In the genomic region with DNA sequence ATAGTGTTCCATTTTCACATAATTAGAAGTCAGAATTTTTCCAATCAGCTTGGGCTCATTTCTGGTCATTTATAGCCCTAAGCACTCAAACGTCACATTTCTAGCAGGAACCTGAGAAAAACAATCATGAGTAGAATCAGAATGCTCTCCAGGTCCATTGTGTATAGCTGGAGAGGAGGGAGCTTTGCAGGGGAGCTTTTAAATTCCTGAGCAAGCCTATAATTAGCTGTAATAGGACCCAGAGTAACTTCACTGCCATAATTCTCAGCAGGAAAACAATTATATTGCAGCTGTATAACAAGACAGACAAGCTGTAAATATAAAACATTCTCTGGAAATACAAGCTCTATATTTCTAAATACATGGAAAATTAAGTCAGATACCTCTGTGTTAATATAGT, we compare ENCODE assay signal across 16 cellular contexts.
DNase-seq lines count a peak whose midpoint lies in the region; ATAC-seq and TF ChIP-seq lines count a peak whose summit lies in the region.
"Had no signal": no experiment of that assay in that cellular context is flagged by ENCODE, and none has a peak within 500 bp of the region (broad histone marks: within the 10 kb centered on the region; RNA-seq: fewer than 3 reads in every experiment).

No MANE protein-coding gene starts in this region.

- BruUV-seq in A673 (replicated peaks; lab: Mats Ljungman, UMichigan), result no TSS peak

- no peak for ATAC-seq in lower lobe of right lung
- ATAC-seq in GM18858 (IDR thresholded peaks at IDR 0.05; ENCODE audit: unreplicated experiment), result no peak
- ATAC-seq: GM12878 had no signal

- intact Hi-C loops in A673 (cut with micrococcal nuclease; ENCODE audit: unreplicated experiment), result no loop called here
- intact Hi-C loops in lower lobe of right lung (cut with DNase I), result no loop called here

- peak; percentile 0 for DNase-seq in A673 (ENCODE audit: low spot score)
- DNase-seq in NCI-H1048 (lab: John Stamatoyannopoulos, UW), result peak; percentile 50
- DNase-seq in NCI-H2081 treated with DMSO at 0.1 percent for 48 hours (lab: John Stamatoyannopoulos, UW), result peak; percentile 92
- DNase-seq in NCI-H82 (lab: John Stamatoyannopoulos, UW), result peak; percentile 59
- DNase-seq in lower lobe of right lung, result no peak
- DNase-seq in activated CD4-positive, alpha-beta T cell treated with anti-CD3 and anti-CD28 coated beads, Interleukin-2, amount 50 U/mL, for 1 hour, result no peak
- DNase-seq in SW480 (ENCODE audit: low spot score), result no peak
- DNase-seq: 8988T, NCI-H187 treated with DMSO at 0.1 percent for 48 hours, NCI-H446 treated with DMSO at 0.1 percent for 48 hours, T-helper 1 cell had no signal

- POLR2A ChIA-PET in A673 (lab: Charles Lee; ENCODE audit: low non-redundant PET), result no interaction called here

- H3K4me1 ChIP-seq in A673 (ENCODE audit: insufficient read depth, low read length, poor library complexity, severe bottlenecking) (no peaks in the 10 kb centered on the region), lower lobe of right lung (no peaks in the 10 kb centered on the region)
- H3K4me1 ChIP-seq: BLaER1 treated with 17β-estradiol and CSF1 and Interleukin-3, amounts not matched to agents 10 nM and 100 nM; HAP-1 had no signal

- no peak for TF ChIP-seq CTCF in A673 (conservative IDR thresholded peaks at IDR 0.05; ENCODE audit: low read depth, low read length)
- no peak for TF ChIP-seq CTCF in lower lobe of right lung (IDR thresholded peaks at IDR 0.05)

- no peaks in the 10 kb centered on the region for H3K9me3 ChIP-seq in A673 (ENCODE audit: low read depth, low read length, poor library complexity, severe bottlenecking)
- no peaks in the 10 kb centered on the region for H3K9me3 ChIP-seq in lower lobe of right lung
- H3K9me3 ChIP-seq: HAP-1 had no signal

- H3K36me3 ChIP-seq in A673 (ENCODE audit: insufficient read depth, low read length, poor library complexity, severe bottlenecking), result no peaks in the 10 kb centered on the region
- H3K36me3 ChIP-seq in lower lobe of right lung, result no peaks in the 10 kb centered on the region
- H3K36me3 ChIP-seq: BLaER1 treated with 17β-estradiol and CSF1 and Interleukin-3, amounts not matched to agents 10 nM and 100 nM; HAP-1 had no signal

- H3K4me3 ChIP-seq in A673 (ENCODE audit: low read depth, low read length, poor library complexity, severe bottlenecking) (no peak overlapping the region), lower lobe of right lung (no peak overlapping the region)
- H3K4me3 ChIP-seq: BLaER1 treated with 17β-estradiol and CSF1 and Interleukin-3, amounts not matched to agents 10 nM and 100 nM; GM12878; HAP-1; SK-N-MC had no signal

- H3K27me3 ChIP-seq in A673 (replicated peaks; ENCODE audit: insufficient read depth, low read depth, low read length, poor library complexity), result no peaks in the 10 kb centered on the region
- no peaks in the 10 kb centered on the region for H3K27me3 ChIP-seq in lower lobe of right lung (ENCODE audit: low read depth)
- H3K27me3 ChIP-seq: BLaER1 treated with 17β-estradiol and CSF1 and Interleukin-3, amounts not matched to agents 10 nM and 100 nM had no signal

- CTCF ChIA-PET in A673 (lab: Charles Lee), result no interaction called here

- H3K27ac ChIP-seq in A673 (ENCODE audit: low read depth, low read length, poor library complexity, severe bottlenecking), result no peak overlapping the region
- H3K27ac ChIP-seq in lower lobe of right lung, result no peak overlapping the region
- H3K27ac ChIP-seq: BLaER1 treated with 17β-estradiol and CSF1 and Interleukin-3, amounts not matched to agents 10 nM and 100 nM; SK-N-MC had no signal

Comparison
In these comparisons a context has a peak if more than half of its experiments do, and no peak if none do; other contexts are left out.
1. DNase-seq: peak in A673 (single experiment), NCI-H1048 (single experiment), NCI-H2081 treated with DMSO at 0.1 percent for 48 hours (single experiment) and NCI-H82 (single experiment); none in lower lobe of right lung (single experiment), activated CD4-positive, alpha-beta T cell treated with anti-CD3 and anti-CD28 coated beads, Interleukin-2, amount 50 U/mL, for 1 hour (single experiment) and SW480 (single experiment).